Comparison of ENCODE assay signal across 25 cellular contexts in the genomic region with DNA sequence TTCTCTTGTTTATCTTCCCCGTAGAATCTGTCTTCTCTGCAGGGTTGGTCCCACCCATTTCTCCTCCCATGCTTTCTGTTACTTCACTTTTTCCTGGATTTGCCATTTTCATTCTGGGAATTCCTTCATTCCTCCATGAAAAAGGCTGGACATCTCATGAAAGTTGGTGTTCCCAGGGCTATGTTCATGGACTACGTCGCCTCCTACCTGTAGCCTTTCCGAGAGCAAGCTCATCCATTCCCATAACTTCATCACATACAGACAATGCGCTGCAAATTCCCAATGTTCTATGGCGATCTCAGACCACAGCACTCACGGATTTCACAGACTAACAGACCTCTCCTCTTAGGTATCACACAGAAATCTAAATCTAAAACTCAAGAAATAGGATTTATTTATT.
DNase-seq lines count a peak whose midpoint lies in the region; ATAC-seq, FAIRE-seq and TF ChIP-seq lines count a peak whose summit lies in the region.
"Had no signal": no experiment of that assay in that cellular context is flagged by ENCODE, and none has a peak within 500 bp of the region (broad histone marks: within the 10 kb centered on the region; RNA-seq: fewer than 3 reads in every experiment).

No MANE protein-coding gene starts in this region.

- no peaks in the 10 kb centered on the region for H3K79me1 ChIP-seq in H1 (ENCODE audit: low read depth, low read length)

- no peak overlapping the region for H2BK20ac ChIP-seq in H1 (ENCODE audit: low read length)

- H3K14ac ChIP-seq in H1 (ENCODE audit: insufficient read length), result no peak overlapping the region

- H3K4me2 ChIP-seq in H1 (ENCODE audit: insufficient read depth in 1 of 2, low read depth in 2 of 2, low read length in 2 of 2), result no peak overlapping the region
- no peak overlapping the region for H3K4me2 ChIP-seq in neural progenitor cell
- H3K4me2 ChIP-seq: KMS-11 had no signal

- H2BK5ac ChIP-seq in H1 (ENCODE audit: low read depth, low read length), result no peak overlapping the region

- H2AK5ac ChIP-seq in H1 (ENCODE audit: low read depth, low read length), result no peak overlapping the region

- CTCF ChIA-PET in H1 (lab: Charles Lee; ENCODE audit: partially characterized antibody), result interaction anchor here (0.6 to 2.9 kb wide), 37 partner anchors 8 to 481 kb away, joined by 3 to 13 read pairs (median 4); no protein-coding TSS in a partner anchor

- no peak overlapping the region for H2BK120ac ChIP-seq in H1 (replicated peaks; ENCODE audit: low read depth, low read length)

- H4K5ac ChIP-seq in H1 (ENCODE audit: insufficient read length, low read depth, low read length), result no peak overlapping the region

- ATAC-seq in GM21576 (IDR thresholded peaks at IDR 0.05; ENCODE audit: unreplicated experiment) (no peak), HG03139 (IDR thresholded peaks at IDR 0.05; ENCODE audit: unreplicated experiment) (no peak)
- ATAC-seq: Right ventricle myocardium inferior had no signal

- peaks cover 7% of the 10 kb centered on the region for H3K27me3 Mint-ChIP-seq in neural progenitor cell (ENCODE audit: insufficient read depth, low read depth)

- no peaks in the 10 kb centered on the region for H3K9me3 ChIP-seq in H1 (ENCODE audit: insufficient read depth in 2 of 2, low read depth in 1 of 2, low read length in 1 of 2)
- H3K9me3 ChIP-seq in neural progenitor cell (ENCODE audit: low read depth), result no peaks in the 10 kb centered on the region
- H3K9me3 ChIP-seq: SJSA1 had no signal

- H3K36me3 ChIP-seq in H1 (ENCODE audit: control insufficient read depth in 2 of 4, insufficient read depth in 4 of 4, low read length in 3 of 4) (no peaks in the 10 kb centered on the region), neural progenitor cell (no peaks in the 10 kb centered on the region)
- H3K36me3 ChIP-seq: SJSA1 had no signal

- peak; percentile 59 to 75 (median 61) for TF ChIP-seq CTCF in H1 (IDR thresholded peaks at IDR 0.05; ENCODE audit: control extremely low read depth in 1 of 3, insufficient read depth in 1 of 3, low read depth in 1 of 3, low read length in 3 of 3)
- TF ChIP-seq CTCF in neural progenitor cell (IDR thresholded peaks at IDR 0.05), result peak; percentile 50

- H3K4me3 Mint-ChIP-seq in neural progenitor cell, result no peak overlapping the region
- H3K4me3 Mint-ChIP-seq: HFFc6 had no signal

- no peak overlapping the region for H4K91ac ChIP-seq in H1 (replicated peaks; ENCODE audit: insufficient read length, low read length)

- TF ChIP-seq RAD21 in H1 (IDR thresholded peaks at IDR 0.05 in 1 of 2, conservative IDR thresholded peaks at IDR 0.05 in 1 of 2; ENCODE audit: low read depth in 2 of 2, low read length in 2 of 2), result peak; percentile 85

- POLR2A ChIA-PET in H1 (lab: Charles Lee; ENCODE audit: partially characterized antibody), result interaction anchor here (0.8 to 0.9 kb wide), 2 partner anchors 155 to 240 kb away, joined by 3 to 4 read pairs; no protein-coding TSS in a partner anchor

- H4K20me1 ChIP-seq in H1 (replicated peaks in 1 of 2; ENCODE audit: control insufficient read depth in 1 of 2, insufficient read depth in 2 of 2, low read length in 2 of 2) (no peaks in the 10 kb centered on the region), neural progenitor cell (ENCODE audit: low read depth) (no peaks in the 10 kb centered on the region)

- no peak overlapping the region for H3K27ac Mint-ChIP-seq in neural progenitor cell
- H3K27ac Mint-ChIP-seq: CD8-positive, alpha-beta memory T cell; HFFc6 had no signal

- H3K18ac ChIP-seq in H1 (ENCODE audit: extremely low read depth, low read length), result no peak overlapping the region

- no peaks in the 10 kb centered on the region for H3K36me3 Mint-ChIP-seq in neural progenitor cell
- H3K36me3 Mint-ChIP-seq: CD8-positive, alpha-beta memory T cell had no signal

- H3K4me1 Mint-ChIP-seq in neural progenitor cell, result peaks cover 2% of the 10 kb centered on the region
- H3K4me1 Mint-ChIP-seq: CD8-positive, alpha-beta memory T cell had no signal

- no peak overlapping the region; the same call in 1 of the 2 replicates for H2AFZ ChIP-seq in H1 (ENCODE audit: low read length)
- no peak overlapping the region for H2AFZ ChIP-seq in neural progenitor cell (replicated peaks)

- H3K4me3 ChIP-seq in H1 (ENCODE audit: extremely low read depth in 1 of 4, insufficient read depth in 2 of 4, low read depth in 3 of 4, low read length in 4 of 4) (no peak overlapping the region), neural progenitor cell (no peak overlapping the region)
- H3K4me3 ChIP-seq: SJSA1 had no signal

- H4K8ac ChIP-seq in H1 (ENCODE audit: extremely low read depth, insufficient read depth, low read length), result no peak overlapping the region

- H3K4me1 ChIP-seq in H1 (replicated peaks in 1 of 4; ENCODE audit: control insufficient read depth in 3 of 4, insufficient read depth in 4 of 4, low read length in 3 of 4) (no peaks in the 10 kb centered on the region), neural progenitor cell (no peaks in the 10 kb centered on the region)
- H3K4me1 ChIP-seq: SJSA1 had no signal

- no peak overlapping the region for H3K56ac ChIP-seq in H1 (replicated peaks; ENCODE audit: insufficient read length, low read depth, low read length)

- no peak overlapping the region for H3K9ac ChIP-seq in H1 (replicated peaks in 1 of 4; ENCODE audit: extremely low read depth in 1 of 4, low read depth in 3 of 4, low read length in 3 of 4)
- H3K9ac ChIP-seq in neural progenitor cell, result no peak overlapping the region
- H3K9ac ChIP-seq: KMS-11 had no signal

- 84% methylated on average over 7 of the region's 7 CpGs; no CpG with 5 or more reads in 1 of the 2 experiments for WGBS in H1 (ENCODE audit: extremely low coverage in 1 of 2, insufficient coverage in 1 of 2, insufficient read length in 1 of 2, insufficient replicate concordance in 2 of 2, low coverage in 1 of 2, low lambda C conversion rate in 2 of 2, missing lambda C conversion rate in 1 of 2), 2 experiments

- H3K9me3 Mint-ChIP-seq in neural progenitor cell, result peaks cover 6% of the 10 kb centered on the region

- H2BK12ac ChIP-seq in H1 (ENCODE audit: low read depth, low read length), result 0 out of 2 replicates have a peak overlapping the region, but pooled peaks have one; percentile 44

- H3K79me2 ChIP-seq in H1 (ENCODE audit: control insufficient read depth in 1 of 2, insufficient read depth in 2 of 2, low read length in 2 of 2), result no peaks in the 10 kb centered on the region
- H3K79me2 ChIP-seq in neural progenitor cell (ENCODE audit: low read depth), result no peaks in the 10 kb centered on the region

- H3K4ac ChIP-seq in H1 (replicated peaks; ENCODE audit: insufficient read length, low read depth, low read length), result no peak overlapping the region

- no peak overlapping the region for H2BK15ac ChIP-seq in H1 (ENCODE audit: low read length)

- H3K27me3 ChIP-seq in H1 (replicated peaks in 1 of 4; ENCODE audit: control insufficient read depth in 3 of 4, extremely low read depth in 1 of 4, insufficient read depth in 3 of 4, low read length in 3 of 4), result peaks cover 0 to 3% (median 0%) of the 10 kb centered on the region in 4 experiments; a peak in 3 of 7 replicates
- no peaks in the 10 kb centered on the region for H3K27me3 ChIP-seq in neural progenitor cell

- no peak for TF ChIP-seq POLR2A in H1 (IDR thresholded peaks at IDR 0.05; ENCODE audit: control extremely low read depth in 1 of 2, low read depth in 2 of 2, low read length in 2 of 2)

- peaks cover 6% of the 10 kb centered on the region for H3F3A ChIP-seq in neural progenitor cell (ENCODE audit: low read depth)

- H3K23me2 ChIP-seq in H1 (ENCODE audit: low read depth, low read length), result no peaks in the 10 kb centered on the region

- FAIRE-seq in HTR-8/SVneo (lab: Jason Lieb, UNC) (peak; percentile 85), H1 (lab: Jason Lieb, UNC) (peak; percentile 84)
- FAIRE-seq: GM12891 had no signal

- H3K27ac ChIP-seq in H1 (ENCODE audit: low read depth, low read length) (no peak overlapping the region), neural progenitor cell (no peak overlapping the region)
- H3K27ac ChIP-seq: KMS-11, SJSA1 had no signal

- no peak overlapping the region for H3K23ac ChIP-seq in H1 (ENCODE audit: insufficient read length)

- peak; percentile 6 for DNase-seq in DMS 273 (lab: John Stamatoyannopoulos, UW; ENCODE audit: unreplicated experiment)
- DNase-seq in DMS 273 treated with DMSO at 0.1 percent for 48 hours (lab: John Stamatoyannopoulos, UW), result no peak
- DNase-seq in HTR-8/SVneo (ENCODE audit: insufficient read length, low spot score), result no peak
- DNase-seq in H1 (ENCODE audit: low read depth in 1 of 2, low spot score in 2 of 2), result no peak
- DNase-seq in neural progenitor cell (ENCODE audit: low spot score), result peak; percentile 30
- no peak for DNase-seq in NCI-H524 treated with DMSO at 0.1 percent for 48 hours (lab: John Stamatoyannopoulos, UW)
- DNase-seq: 8988T; AML-193; C1 segment of cervical spinal cord; Calu3; CD8-positive, alpha-beta memory T cell; DMS79 treated with DMSO at 0.1 percent for 48 hours; HFFc6; NCI-H1092 treated with DMSO at 0.1 percent for 48 hours; NCI-H1436 treated with DMSO at 0.1 percent for 48 hours; NCI-H1930; NCI-H2227 treated with DMSO at 0.1 percent for 48 hours; NCI-H510A; T-helper 1 cell had no signal

- no peak for TF ChIP-seq EP300 in H1 (IDR thresholded peaks at IDR 0.05; ENCODE audit: borderline replicate concordance in 1 of 2, low read depth in 2 of 2, low read length in 2 of 2)

TF ChIP-seq in H1, 55 proteins besides CTCF, POLR2A, EP300 and RAD21:
- no peak for TF ChIP-seq SIX5 (IDR thresholded peaks at IDR 0.05; ENCODE audit: low read depth, low read length)

Comparison
In these comparisons a context has a peak if more than half of its experiments do, and no peak if none do; other contexts are left out.
1. DNase-seq: peak in DMS 273 (single experiment) and neural progenitor cell (single experiment); none in DMS 273 treated with DMSO at 0.1 percent for 48 hours (single experiment), HTR-8/SVneo (single experiment), H1 (0 of 2) and NCI-H524 treated with DMSO at 0.1 percent for 48 hours (single experiment).